ENCODE assay signal across 27 cellular contexts in the genomic region with DNA sequence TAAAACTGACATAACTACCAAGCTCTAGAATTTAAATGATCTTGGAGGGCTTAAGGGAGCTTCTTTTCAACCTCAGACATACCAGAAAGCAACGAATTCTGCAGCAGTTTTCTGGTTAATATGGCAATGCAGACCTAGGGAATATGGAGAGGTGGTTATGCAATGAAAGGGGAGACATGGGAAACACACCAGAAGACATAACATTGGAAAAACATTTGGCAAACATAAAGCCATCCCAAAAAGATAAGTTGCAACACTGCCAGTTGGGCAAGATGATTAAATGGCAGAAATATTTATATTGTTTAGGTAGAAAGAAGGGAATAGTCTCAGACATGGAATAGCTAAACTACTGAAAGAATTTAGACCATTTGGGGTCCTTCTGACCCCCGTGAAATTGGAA.
"Had no signal": no experiment of that assay in that cellular context is flagged by ENCODE, and none has a peak within 500 bp of the region (broad histone marks: within the 10 kb centered on the region; RNA-seq: fewer than 3 reads in every experiment).

No MANE protein-coding gene starts in this region.

- H3K36me3 ChIP-seq: brain microvascular endothelial cell had no signal

- H3K27me3 ChIP-seq: brain microvascular endothelial cell had no signal

- H2AFZ ChIP-seq: PC-9 had no signal

- ATAC-seq: activated CD8-positive, alpha-beta T cell treated with anti-CD3 and anti-CD28 coated beads, Interleukin-2, amount 10 ng/mL, durations not matched to agents 7 days and 5 days; activated naive CD8-positive, alpha-beta T cell treated with anti-CD3 and anti-CD28 coated beads, Interleukin-2, amount 50 U/mL, for 24 hours; T-helper 17 cell; WTC11 had no signal

- H3K4me3 ChIP-seq: PC-9 had no signal

- H3K4me2 ChIP-seq: PC-9 had no signal

- DNase-seq: activated CD4-positive, alpha-beta T cell treated with anti-CD3 and anti-CD28 coated beads for 48 hours; activated CD4-positive, alpha-beta T cell treated with anti-CD3 and anti-CD28 coated beads, Interleukin-2, amount 50 U/mL, for 4 hours; activated CD4-positive, CD25-positive, alpha-beta regulatory T cell treated with anti-CD3 and anti-CD28 coated beads, Interleukin-2, amount 50 U/mL, for 72 hours; activated CD8-positive, alpha-beta memory T cell treated with anti-CD3 and anti-CD28 coated beads, Interleukin-2, amount 50 U/mL, for 48 hours; activated CD8-positive, alpha-beta T cell treated with anti-CD3 and anti-CD28 coated beads, Interleukin-2, amount 10 ng/mL, durations not matched to agents 7 days and 5 days; activated effector memory CD4-positive, alpha-beta T cell treated with Interleukin-2 at 50 U/mL for 16 hours; activated naive CD4-positive, alpha-beta T cell; activated naive CD8-positive, alpha-beta T cell treated with anti-CD3 and anti-CD28 coated beads, Interleukin-2, amount 50 U/mL, for 24 hours; activated T-cell treated with anti-CD3 and anti-CD28 coated beads, Interleukin-2, amount 50 U/mL, for 1 hour; brain microvascular endothelial cell; cerebellar nuclear complex; KBM-7; MV-4-11; NCI-H1092 treated with DMSO at 0.1 percent for 48 hours; NCI-H1417 treated with DMSO at 0.1 percent for 48 hours; NCI-H1694; NCI-H2029; NCI-H2107; NCI-H345; NCI-H510A; PC-9; SIG-M5; T-helper 17 cell; T-helper 9 cell had no signal

- H3K27ac Mint-ChIP-seq: activated CD8-positive, alpha-beta T cell treated with anti-CD3 and anti-CD28 coated beads, Interleukin-2, amount 10 ng/mL, durations not matched to agents 7 days and 5 days; activated naive CD4-positive, alpha-beta T cell treated with anti-CD3 and anti-CD28 coated beads, Interleukin-2, amount 50 U/mL, for 24 hours; activated naive CD8-positive, alpha-beta T cell treated with anti-CD3 and anti-CD28 coated beads, Interleukin-2, amount 50 U/mL, for 24 hours; activated T-helper 1 cell treated with anti-CD3 and anti-CD28 coated beads, Interleukin-12 subunit alpha, Interleukin-12 subunit beta, Interleukin-2, Interleukin-4 antibody, amounts not matched to agents 30 ng/mL and 10 ng/mL and 1 ng/mL, durations not matched to agents 14 hours and 24 hours and 36 hours; T-helper 17 cell; WTC11 had no signal

- H3K4me1 Mint-ChIP-seq: activated naive CD4-positive, alpha-beta T cell treated with anti-CD3 and anti-CD28 coated beads, Interleukin-2, amount 50 U/mL, for 24 hours; activated naive CD8-positive, alpha-beta T cell treated with anti-CD3 and anti-CD28 coated beads, Interleukin-2, amount 50 U/mL, for 24 hours; T-helper 17 cell; WTC11 had no signal

- H3K27ac ChIP-seq: brain microvascular endothelial cell, PC-9 had no signal

- H3K4me3 Mint-ChIP-seq: activated CD8-positive, alpha-beta T cell treated with anti-CD3 and anti-CD28 coated beads, Interleukin-2, amount 10 ng/mL, durations not matched to agents 7 days and 5 days; activated naive CD4-positive, alpha-beta T cell treated with anti-CD3 and anti-CD28 coated beads, Interleukin-2, amount 50 U/mL, for 24 hours; activated naive CD8-positive, alpha-beta T cell treated with anti-CD3 and anti-CD28 coated beads, Interleukin-2, amount 50 U/mL, for 24 hours; activated T-helper 1 cell treated with anti-CD3 and anti-CD28 coated beads, Interleukin-12 subunit alpha, Interleukin-12 subunit beta, Interleukin-2, Interleukin-4 antibody, amounts not matched to agents 30 ng/mL and 10 ng/mL and 1 ng/mL, durations not matched to agents 14 hours and 24 hours and 36 hours; T-helper 17 cell; WTC11 had no signal
